25 cellular contexts compared by ENCODE assay signal in genomic region chr6:133407320-133408100, GRCh38.
"Had no signal": no experiment of that assay in that cellular context is flagged by ENCODE, and none has a peak within 500 bp of the region (broad histone marks: within the 10 kb centered on the region; RNA-seq: fewer than 3 reads in every experiment).

No MANE protein-coding gene starts in this region.

- DNase-seq: activated CD4-positive, alpha-beta memory T cell treated with anti-CD3 and anti-CD28 coated beads, Interleukin-2, amount 10 ng/mL, durations not matched to agents 7 days and 5 days; activated CD4-positive, alpha-beta T cell treated with anti-CD3 and anti-CD28 coated beads for 36 hours; activated naive CD4-positive, alpha-beta T cell; activated naive CD8-positive, alpha-beta T cell treated with anti-CD3 and anti-CD28 coated beads, Interleukin-2, amount 10 ng/mL, durations not matched to agents 7 days and 5 days; activated T-cell treated with anti-CD3 and anti-CD28 coated beads, Interleukin-2, amount 50 U/mL, for 1 hour; anterior cingulate cortex; cortex of kidney; effector CD8-positive, alpha-beta T cell; heart right ventricle; left colon; lower lobe of right lung; right lobe of liver; small intestine; stimulated activated CD4-positive, alpha-beta T cell treated with anti-CD3 and anti-CD28 coated beads, Interleukin-15, amount 100 ng/mL, for 24 hours; stimulated activated CD4-positive, alpha-beta T cell treated with anti-CD3 and anti-CD28 coated beads, Interleukin-2, amount 100 ng/mL, for 48 hours; trophoblast cell had no signal

- H3K27me3 Mint-ChIP-seq: activated CD4-positive, alpha-beta memory T cell treated with anti-CD3 and anti-CD28 coated beads, Interleukin-2, amount 10 ng/mL, durations not matched to agents 7 days and 5 days; activated CD4-positive, alpha-beta T cell treated with anti-CD3 and anti-CD28 coated beads for 36 hours; activated naive CD8-positive, alpha-beta T cell treated with anti-CD3 and anti-CD28 coated beads, Interleukin-2, amount 10 ng/mL, durations not matched to agents 7 days and 5 days; activated T-helper 17 cell treated with anti-CD3 and anti-CD28 coated beads, Interleukin-2, amount 50 U/mL, for 72 hours; central memory CD8-positive, alpha-beta T cell; natural killer cell treated with Interleukin-12 subunit alpha and Interleukin-12 subunit beta and Interleukin-15 and Interleukin-18, amount 100 ng/mL, for 72 hours; stimulated activated naive CD8-positive, alpha-beta T cell treated with anti-CD3 and anti-CD28 coated beads, Interleukin-15, Interleukin-2, amounts not matched to agents 100 ng/mL and 50 ng/mL, for 24 hours had no signal

- H3K9me3 Mint-ChIP-seq: activated CD4-positive, alpha-beta memory T cell treated with anti-CD3 and anti-CD28 coated beads, Interleukin-2, amount 10 ng/mL, durations not matched to agents 7 days and 5 days; activated naive CD8-positive, alpha-beta T cell treated with anti-CD3 and anti-CD28 coated beads, Interleukin-2, amount 10 ng/mL, durations not matched to agents 7 days and 5 days; activated T-helper 17 cell treated with anti-CD3 and anti-CD28 coated beads, Interleukin-2, amount 50 U/mL, for 72 hours; central memory CD8-positive, alpha-beta T cell; T-helper 2 cell treated with Interferon-gamma antibody and Interleukin-4, amounts not matched to agents 5 μg/mL and 100 μg/mL, for 36 hours had no signal

- H3K36me3 ChIP-seq: esophagus muscularis mucosa, heart right ventricle, lower lobe of right lung, prostate gland, right lobe of liver, suprapubic skin, vagina had no signal

- H3K4me3 Mint-ChIP-seq: activated CD4-positive, alpha-beta memory T cell treated with anti-CD3 and anti-CD28 coated beads, Interleukin-2, amount 10 ng/mL, durations not matched to agents 7 days and 5 days; activated CD4-positive, alpha-beta T cell treated with anti-CD3 and anti-CD28 coated beads for 36 hours; activated naive CD8-positive, alpha-beta T cell treated with anti-CD3 and anti-CD28 coated beads, Interleukin-2, amount 10 ng/mL, durations not matched to agents 7 days and 5 days; activated T-helper 17 cell treated with anti-CD3 and anti-CD28 coated beads, Interleukin-2, amount 50 U/mL, for 72 hours; central memory CD8-positive, alpha-beta T cell; natural killer cell treated with Interleukin-12 subunit alpha and Interleukin-12 subunit beta and Interleukin-15 and Interleukin-18, amount 100 ng/mL, for 72 hours; stimulated activated naive CD8-positive, alpha-beta T cell treated with anti-CD3 and anti-CD28 coated beads, Interleukin-15, Interleukin-2, amounts not matched to agents 100 ng/mL and 50 ng/mL, for 24 hours; T-helper 2 cell treated with Interferon-gamma antibody and Interleukin-4, amounts not matched to agents 5 μg/mL and 100 μg/mL, for 36 hours had no signal

- H3K36me3 Mint-ChIP-seq: activated naive CD8-positive, alpha-beta T cell treated with anti-CD3 and anti-CD28 coated beads, Interleukin-2, amount 10 ng/mL, durations not matched to agents 7 days and 5 days; natural killer cell treated with Interleukin-12 subunit alpha and Interleukin-12 subunit beta and Interleukin-15 and Interleukin-18, amount 100 ng/mL, for 72 hours had no signal

- H3K4me1 ChIP-seq: esophagus muscularis mucosa, lower lobe of right lung, prostate gland, right lobe of liver, suprapubic skin, vagina had no signal

- H3K9me3 ChIP-seq: esophagus muscularis mucosa, heart right ventricle, lower lobe of right lung, prostate gland, right lobe of liver, suprapubic skin, vagina had no signal

- H3K27ac Mint-ChIP-seq: activated CD4-positive, alpha-beta memory T cell treated with anti-CD3 and anti-CD28 coated beads, Interleukin-2, amount 10 ng/mL, durations not matched to agents 7 days and 5 days; activated CD4-positive, alpha-beta T cell treated with anti-CD3 and anti-CD28 coated beads for 36 hours; activated naive CD8-positive, alpha-beta T cell treated with anti-CD3 and anti-CD28 coated beads, Interleukin-2, amount 10 ng/mL, durations not matched to agents 7 days and 5 days; activated T-helper 17 cell treated with anti-CD3 and anti-CD28 coated beads, Interleukin-2, amount 50 U/mL, for 72 hours; natural killer cell treated with Interleukin-12 subunit alpha and Interleukin-12 subunit beta and Interleukin-15 and Interleukin-18, amount 100 ng/mL, for 72 hours; stimulated activated naive CD8-positive, alpha-beta T cell treated with anti-CD3 and anti-CD28 coated beads, Interleukin-15, Interleukin-2, amounts not matched to agents 100 ng/mL and 50 ng/mL, for 24 hours; T-helper 2 cell treated with Interferon-gamma antibody and Interleukin-4, amounts not matched to agents 5 μg/mL and 100 μg/mL, for 36 hours had no signal

- H3K4me3 ChIP-seq: esophagus muscularis mucosa, heart right ventricle, lower lobe of right lung, prostate gland, right lobe of liver, suprapubic skin, vagina had no signal

- H3K27ac ChIP-seq: esophagus muscularis mucosa, heart right ventricle, lower lobe of right lung, prostate gland, right lobe of liver, suprapubic skin, vagina had no signal

- ATAC-seq: activated CD4-positive, alpha-beta T cell treated with anti-CD3 and anti-CD28 coated beads for 36 hours; activated T-helper 17 cell treated with anti-CD3 and anti-CD28 coated beads, Interleukin-2, amount 50 U/mL, for 72 hours; heart right ventricle; left colon; lower lobe of right lung; natural killer cell treated with Interleukin-12 subunit alpha and Interleukin-12 subunit beta and Interleukin-15 and Interleukin-18, amount 100 ng/mL, for 72 hours; right lobe of liver had no signal

- H3K4me1 Mint-ChIP-seq: activated CD4-positive, alpha-beta memory T cell treated with anti-CD3 and anti-CD28 coated beads, Interleukin-2, amount 10 ng/mL, durations not matched to agents 7 days and 5 days; activated CD4-positive, alpha-beta T cell treated with anti-CD3 and anti-CD28 coated beads for 36 hours; activated naive CD8-positive, alpha-beta T cell treated with anti-CD3 and anti-CD28 coated beads, Interleukin-2, amount 10 ng/mL, durations not matched to agents 7 days and 5 days; activated T-helper 17 cell treated with anti-CD3 and anti-CD28 coated beads, Interleukin-2, amount 50 U/mL, for 72 hours; central memory CD8-positive, alpha-beta T cell had no signal

- H3K27me3 ChIP-seq: esophagus muscularis mucosa, heart right ventricle, right lobe of liver, suprapubic skin, vagina had no signal
